ENCODE assay signal across 2 cellular contexts in genomic region chr5:159619826-159620225, GRCh38.
TF ChIP-seq lines count a peak whose summit lies in the region.

No MANE protein-coding gene starts in this region.

TF ChIP-seq in WTC11, 78 proteins besides CTCF, POLR2A, EP300 and RAD21 (continued from another document):
- TF ChIP-seq MAX (CRISPR knock-in tag; IDR thresholded peaks at IDR 0.05) (no peak), CREM (CRISPR knock-in tag; IDR thresholded peaks at IDR 0.05) (no peak), ARID4B (CRISPR knock-in tag; IDR thresholded peaks at IDR 0.05; ENCODE audit: borderline replicate concordance) (no peak), NR3C1 (CRISPR knock-in tag; conservative IDR thresholded peaks at IDR 0.05; ENCODE audit: low read depth) (no peak), ZNF425 (CRISPR knock-in tag; conservative IDR thresholded peaks at IDR 0.05) (no peak), CREB1 (CRISPR knock-in tag; IDR thresholded peaks at IDR 0.05) (no peak)

TF ChIP-seq in SK-N-SH treated with all-trans-retinoic acid at 6 μM for 48 hours, 23 proteins besides CTCF, POLR2A, EP300 and RAD21 (continued from another document):
- TF ChIP-seq CSRNP3 (CRISPR knock-in tag; IDR thresholded peaks at IDR 0.05) (no peak), CSDC2 (CRISPR knock-in tag; IDR thresholded peaks at IDR 0.05) (no peak), ZNF565 (CRISPR knock-in tag; conservative IDR thresholded peaks at IDR 0.05; ENCODE audit: low read depth) (no peak), TCF4 (CRISPR knock-in tag; IDR thresholded peaks at IDR 0.05; ENCODE audit: borderline replicate concordance) (no peak), TOX (CRISPR knock-in tag; IDR thresholded peaks at IDR 0.05; ENCODE audit: borderline replicate concordance) (no peak), ISL1 (CRISPR knock-in tag; IDR thresholded peaks at IDR 0.05) (no peak), ZFP30 (CRISPR knock-in tag; IDR thresholded peaks at IDR 0.05) (no peak), SNAI2 (CRISPR knock-in tag; IDR thresholded peaks at IDR 0.05) (no peak)
